6 cellular contexts compared by ENCODE assay signal in genomic region chr7:151647006-151647405, GRCh38.
"Had no signal": no experiment of that assay in that cellular context is flagged by ENCODE, and none has a peak within 500 bp of the region (broad histone marks: within the 10 kb centered on the region; RNA-seq: fewer than 3 reads in every experiment).

No MANE protein-coding gene starts in this region.

- DNase-seq: H9, HCEC 1CT had no signal

- H3K4me2 ChIP-seq: GM23338 had no signal

- H3K4me3 Mint-ChIP-seq: GM23338, H9 had no signal

- H3K9me3 Mint-ChIP-seq: GM23338 had no signal

- ATAC-seq: GM23338 had no signal

- H2AFZ ChIP-seq: GM23338 had no signal

- H3K27ac Mint-ChIP-seq: GM23338 had no signal

- H3K4me3 ChIP-seq: GM23338 had no signal

- FAIRE-seq: H1, H54, HTR-8/SVneo had no signal
